In the genomic region with DNA sequence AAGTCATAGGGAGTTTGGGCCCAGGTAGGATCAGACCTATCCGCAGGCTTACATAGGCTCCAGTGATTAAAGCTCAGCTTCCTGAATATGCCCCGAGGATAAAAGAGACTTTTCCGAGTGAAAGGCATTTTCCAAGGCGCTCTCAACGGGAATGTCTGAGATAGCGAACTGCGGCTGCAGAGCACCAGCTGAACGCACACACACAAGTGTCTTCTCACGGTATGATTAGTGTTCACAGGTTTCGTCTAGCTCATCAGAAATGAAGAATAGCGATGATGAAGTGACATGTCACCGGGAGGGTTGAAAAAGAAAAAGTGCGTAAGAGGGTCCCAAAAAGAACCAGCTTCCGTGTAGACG, we compare ENCODE assay signal across 8 cellular contexts. TPM values are rescaled to one million over a fixed set of nuclear protein-coding genes. Genes with fewer than 3 reads are reported as not detected.
A peak's percentile ranks its signal among the peaks of the same experiment; 100 is the strongest.
DNase-seq lines count a peak whose midpoint lies in the region; ATAC-seq lines count a peak whose summit lies in the region.

No MANE protein-coding gene starts in this region.

- DNase-seq in activated T-cell treated with anti-CD3 and anti-CD28 coated beads, Interleukin-2, amount 50 U/mL, for 24 hours = no peak
- DNase-seq in activated T-cell treated with anti-CD3 and anti-CD28 coated beads, Interleukin-2, amount 50 U/mL, for 1 hour = no peak
- DNase-seq in stimulated activated naive B cell treated with anti-CD40 and anti-IgM and Interleukin-4, amounts not matched to agents 10 μg/mL and 1 μg/mL and 100 μg/mL, for 72 hours = peak; percentile 2
- DNase-seq in C1 segment of cervical spinal cord (lab: John Stamatoyannopoulos, UW) = no peak
- no peak for DNase-seq in stimulated activated CD4-positive, alpha-beta T cell treated with anti-CD3 and anti-CD28 coated beads, Interleukin-4, amount 100 ng/mL, for 1 hour

- H3K36me3 ChIP-seq in iPS-15b (ENCODE audit: control insufficient read depth, insufficient read depth, low read length) = no peaks in the 10 kb centered on the region

- H3K4me1 ChIP-seq in iPS-15b (ENCODE audit: control insufficient read depth, insufficient read depth, low read length) = peaks cover 12% of the 10 kb centered on the region

- peak overlapping the region; percentile 97 for H3K4me3 ChIP-seq in iPS-15b (ENCODE audit: low read depth, low read length)

- peak overlapping the region; percentile 78 for H3K27ac Mint-ChIP-seq in activated T-cell treated with anti-CD3 and anti-CD28 coated beads, Interleukin-2, amount 50 U/mL, for 24 hours
- H3K27ac Mint-ChIP-seq in activated T-helper 17 cell treated with anti-CD3 and anti-CD28 coated beads, Interleukin-2, amount 50 U/mL, for 72 hours = peak overlapping the region; percentile 67
- peak overlapping the region; percentile 60 for H3K27ac Mint-ChIP-seq in stimulated activated naive B cell treated with anti-CD40 and anti-IgM and Interleukin-4, amounts not matched to agents 10 μg/mL and 1 μg/mL and 100 μg/mL, for 72 hours

- H3K9me3 Mint-ChIP-seq in activated T-cell treated with anti-CD3 and anti-CD28 coated beads, Interleukin-2, amount 50 U/mL, for 24 hours = no peaks in the 10 kb centered on the region
- H3K9me3 Mint-ChIP-seq in activated T-helper 17 cell treated with anti-CD3 and anti-CD28 coated beads, Interleukin-2, amount 50 U/mL, for 72 hours = no peaks in the 10 kb centered on the region
- H3K9me3 Mint-ChIP-seq in stimulated activated naive B cell treated with anti-CD40 and anti-IgM and Interleukin-4, amounts not matched to agents 10 μg/mL and 1 μg/mL and 100 μg/mL, for 72 hours = no peaks in the 10 kb centered on the region

- peaks cover 2% of the 10 kb centered on the region for H3K27me3 Mint-ChIP-seq in activated T-cell treated with anti-CD3 and anti-CD28 coated beads, Interleukin-2, amount 50 U/mL, for 24 hours
- H3K27me3 Mint-ChIP-seq in activated T-helper 17 cell treated with anti-CD3 and anti-CD28 coated beads, Interleukin-2, amount 50 U/mL, for 72 hours = peaks cover 15% of the 10 kb centered on the region
- peaks cover under 1 to 4% of the 10 kb centered on the region in 2 donors for H3K27me3 Mint-ChIP-seq in stimulated activated naive B cell treated with anti-CD40 and anti-IgM and Interleukin-4, amounts not matched to agents 10 μg/mL and 1 μg/mL and 100 μg/mL, for 72 hours

- H3K9me3 ChIP-seq in iPS-15b (ENCODE audit: control insufficient read depth, insufficient read depth, low read length) = no peaks in the 10 kb centered on the region

- peak; percentile 21 for ATAC-seq in HG03095 (IDR thresholded peaks at IDR 0.05; ENCODE audit: unreplicated experiment)
- peak; percentile 54 for ATAC-seq in activated T-helper 17 cell treated with anti-CD3 and anti-CD28 coated beads, Interleukin-2, amount 50 U/mL, for 72 hours (replicated peaks)
- ATAC-seq in stimulated activated naive B cell treated with anti-CD40 and anti-IgM and Interleukin-4, amounts not matched to agents 10 μg/mL and 1 μg/mL and 100 μg/mL, for 72 hours (replicated peaks) = peak; percentile 36 to 47

- peaks cover 35% of the 10 kb centered on the region for H3K4me1 Mint-ChIP-seq in activated T-cell treated with anti-CD3 and anti-CD28 coated beads, Interleukin-2, amount 50 U/mL, for 24 hours (ENCODE audit: low read depth)
- H3K4me1 Mint-ChIP-seq in activated T-helper 17 cell treated with anti-CD3 and anti-CD28 coated beads, Interleukin-2, amount 50 U/mL, for 72 hours = peaks cover 20% of the 10 kb centered on the region
- peaks cover 15 to 30% of the 10 kb centered on the region in 2 donors for H3K4me1 Mint-ChIP-seq in stimulated activated naive B cell treated with anti-CD40 and anti-IgM and Interleukin-4, amounts not matched to agents 10 μg/mL and 1 μg/mL and 100 μg/mL, for 72 hours

- peaks cover 2% of the 10 kb centered on the region for H3K27me3 ChIP-seq in iPS-15b (ENCODE audit: control insufficient read depth, insufficient read depth, low read length)

- peak overlapping the region; percentile 83 for H3K9ac ChIP-seq in iPS-15b (ENCODE audit: low read depth, low read length)

- no peaks in the 10 kb centered on the region for H3K36me3 Mint-ChIP-seq in activated T-cell treated with anti-CD3 and anti-CD28 coated beads, Interleukin-2, amount 50 U/mL, for 24 hours (ENCODE audit: low read depth)
- H3K36me3 Mint-ChIP-seq in activated T-helper 17 cell treated with anti-CD3 and anti-CD28 coated beads, Interleukin-2, amount 50 U/mL, for 72 hours (ENCODE audit: low read depth) = no peaks in the 10 kb centered on the region
- H3K36me3 Mint-ChIP-seq in stimulated activated naive B cell treated with anti-CD40 and anti-IgM and Interleukin-4, amounts not matched to agents 10 μg/mL and 1 μg/mL and 100 μg/mL, for 72 hours = no peaks in the 10 kb centered on the region

- H3K4me3 Mint-ChIP-seq in activated T-cell treated with anti-CD3 and anti-CD28 coated beads, Interleukin-2, amount 50 U/mL, for 24 hours = peak overlapping the region; percentile 77
- H3K4me3 Mint-ChIP-seq in activated T-helper 17 cell treated with anti-CD3 and anti-CD28 coated beads, Interleukin-2, amount 50 U/mL, for 72 hours = peak overlapping the region; percentile 84
- H3K4me3 Mint-ChIP-seq in stimulated activated naive B cell treated with anti-CD40 and anti-IgM and Interleukin-4, amounts not matched to agents 10 μg/mL and 1 μg/mL and 100 μg/mL, for 72 hours = peak overlapping the region; percentile 86 to 95

RNA-seq across cellular contexts. Expression of a gene that starts 0.6 kb away (rescaled TPM):
- total RNA-seq in activated T-helper 17 cell treated with anti-CD3 and anti-CD28 coated beads, Interleukin-2, amount 50 U/mL, for 72 hours = 1 to 10 TPM; 3.8 to 7.6 TPM
